8 cellular contexts compared by ENCODE assay signal in genomic region chr20:31869673-31869941, GRCh38. TPM values are rescaled to one million over a fixed set of nuclear protein-coding genes. Genes with fewer than 3 reads are reported as not detected.
A peak's percentile ranks its signal among the peaks of the same experiment; 100 is the strongest.
DNase-seq lines count a peak whose midpoint lies in the region; ATAC-seq and TF ChIP-seq lines count a peak whose summit lies in the region.

No MANE protein-coding gene starts in this region.

- peak overlapping the region; percentile 80 for H3K9ac ChIP-seq in BLaER1

- ATAC-seq in Panc1 (no peak), GM18858 (IDR thresholded peaks at IDR 0.05; ENCODE audit: unreplicated experiment) (no peak), HG03342 (IDR thresholded peaks at IDR 0.05; ENCODE audit: unreplicated experiment) (no peak)

- DNase-seq in Panc1 (ENCODE audit: low read depth, low spot score) (no peak), epithelial cell of esophagus (ENCODE audit: low read depth) (no peak), mesenteric fat pad (ENCODE audit: low spot score) (no peak)
- DNase-seq in stimulated activated CD4-positive, alpha-beta T cell treated with anti-CD3 and anti-CD28 coated beads, Interleukin-4, amount 100 ng/mL, for 4 hours: no peak

- peak overlapping the region; percentile 93 for H3K4me2 ChIP-seq in BLaER1

- intact Hi-C loops in Panc1 (cut with micrococcal nuclease; ENCODE audit: unreplicated experiment): no loop called here

- BruUV-seq in Panc1 (replicated peaks; lab: Mats Ljungman, UMichigan): no TSS peak

- POLR2A ChIA-PET in Panc1 (lab: Charles Lee): no interaction called here

- H3K4me1 ChIP-seq in BLaER1 (peaks cover 40% of the 10 kb centered on the region), Panc1 (ENCODE audit: control insufficient read depth, insufficient read depth, low read length) (no peaks in the 10 kb centered on the region; the same call in 1 of the 2 replicates), neutrophil (ENCODE audit: control insufficient read depth in 1 of 2, insufficient read depth in 1 of 2, low read depth in 1 of 2, low read length in 1 of 2) (peaks cover 4 to 16% of the 10 kb centered on the region in 2 experiments)

- no peaks in the 10 kb centered on the region for H4K20me1 ChIP-seq in BLaER1

- H3K4me3 ChIP-seq in BLaER1 (peak overlapping the region; percentile 79), Panc1 (ENCODE audit: low read depth in 2 of 2, low read length in 2 of 2) (peak overlapping the region; percentile 52 to 66), epithelial cell of esophagus (ENCODE audit: low read length) (peak overlapping the region; percentile 27), neutrophil (ENCODE audit: low read depth in 1 of 2, low read length in 1 of 2) (peak overlapping the region; percentile 6 to 24)

- H3K9me3 ChIP-seq in BLaER1: no peaks in the 10 kb centered on the region
- H3K9me3 ChIP-seq in Panc1 (ENCODE audit: control insufficient read depth, insufficient read depth, low read depth, low read length): no peaks in the 10 kb centered on the region
- no peaks in the 10 kb centered on the region for H3K9me3 ChIP-seq in neutrophil

- TF ChIP-seq CTCF in Panc1 (IDR thresholded peaks at IDR 0.05) (no peak), epithelial cell of esophagus (IDR thresholded peaks at IDR 0.05; ENCODE audit: insufficient read depth, low read depth, low read length, missing control alignments) (no peak), neutrophil (IDR thresholded peaks at IDR 0.05) (no peak)

- H3K27ac ChIP-seq in BLaER1 (peak overlapping the region; percentile 79; the same call in 1 of the 2 replicates), Panc1 (ENCODE audit: low read length) (peak overlapping the region; percentile 52), neutrophil (no peak overlapping the region)

- in situ Hi-C loops in Panc1 (cut with HindIII; ENCODE audit: low pct_unique_long_range_greater_than_20kb, low sequenced_read_pairs): no loop called here

- H3K36me3 ChIP-seq in BLaER1: no peaks in the 10 kb centered on the region
- H3K36me3 ChIP-seq in Panc1 (ENCODE audit: control insufficient read depth, insufficient read depth, low read length): no peaks in the 10 kb centered on the region
- no peaks in the 10 kb centered on the region for H3K36me3 ChIP-seq in neutrophil

- CTCF ChIA-PET in Panc1 (lab: Charles Lee): no interaction called here

- H3K27me3 ChIP-seq in BLaER1: peaks cover 42% of the 10 kb centered on the region
- H3K27me3 ChIP-seq in Panc1 (ENCODE audit: control insufficient read depth, insufficient read depth, low read length): peaks cover 3% of the 10 kb centered on the region; the same call in 1 of the 2 replicates
- H3K27me3 ChIP-seq in neutrophil: peaks cover 71% of the 10 kb centered on the region

RNA-seq across cellular contexts. Expression of gene DUSP15, which starts 0.7 kb away (rescaled TPM):
- 23.6 TPM for total RNA-seq in Panc1 (2021; ENCODE audit: unreplicated experiment)
- 16.1 TPM for polyA plus RNA-seq in Panc1 (2012; ENCODE audit: insufficient read length)
- total RNA-seq in mesenteric fat pad: 0.77 TPM

RNA-seq across cellular contexts. Expression of gene TTLL9, which starts 0.8 kb away (rescaled TPM):
- 2.1 TPM for total RNA-seq in Panc1 (2021; ENCODE audit: unreplicated experiment)
- polyA plus RNA-seq in Panc1 (2012; ENCODE audit: insufficient read length): 3.1 TPM
- 0.13 TPM for total RNA-seq in mesenteric fat pad

RNA-seq across cellular contexts. Expression of gene FOXS1, which starts 24.2 kb away (rescaled TPM):
- 6.3 TPM for total RNA-seq in Panc1 (2021; ENCODE audit: unreplicated experiment)
- 6.0 TPM for polyA plus RNA-seq in Panc1 (2012; ENCODE audit: insufficient read length)
- not detected for total RNA-seq in mesenteric fat pad

RNA-seq across cellular contexts. Expression of gene MYLK2, which starts 50.5 kb away (rescaled TPM):
- total RNA-seq in Panc1 (2021; ENCODE audit: unreplicated experiment): 0.87 TPM
- polyA plus RNA-seq in Panc1 (2012; ENCODE audit: insufficient read length): 0.15 TPM
- total RNA-seq in mesenteric fat pad: not detected

Comparison
In these comparisons a context has a peak if more than half of its experiments do, and no peak if none do; other contexts are left out.
1. H3K4me3 ChIP-seq: peak in every context shown above with its lines; median percentile 79 in BLaER1; 59 in Panc1; 27 in epithelial cell of esophagus; 15 in neutrophil.
2. RNA of gene DUSP15, which starts 0.7 kb away (total RNA-seq): 23.6 TPM in Panc1 (single experiment); 0.77 TPM in mesenteric fat pad (single experiment); every median in the first group is over 10 times any median in the second.